10 cellular contexts compared by ENCODE assay signal in the genomic region with DNA sequence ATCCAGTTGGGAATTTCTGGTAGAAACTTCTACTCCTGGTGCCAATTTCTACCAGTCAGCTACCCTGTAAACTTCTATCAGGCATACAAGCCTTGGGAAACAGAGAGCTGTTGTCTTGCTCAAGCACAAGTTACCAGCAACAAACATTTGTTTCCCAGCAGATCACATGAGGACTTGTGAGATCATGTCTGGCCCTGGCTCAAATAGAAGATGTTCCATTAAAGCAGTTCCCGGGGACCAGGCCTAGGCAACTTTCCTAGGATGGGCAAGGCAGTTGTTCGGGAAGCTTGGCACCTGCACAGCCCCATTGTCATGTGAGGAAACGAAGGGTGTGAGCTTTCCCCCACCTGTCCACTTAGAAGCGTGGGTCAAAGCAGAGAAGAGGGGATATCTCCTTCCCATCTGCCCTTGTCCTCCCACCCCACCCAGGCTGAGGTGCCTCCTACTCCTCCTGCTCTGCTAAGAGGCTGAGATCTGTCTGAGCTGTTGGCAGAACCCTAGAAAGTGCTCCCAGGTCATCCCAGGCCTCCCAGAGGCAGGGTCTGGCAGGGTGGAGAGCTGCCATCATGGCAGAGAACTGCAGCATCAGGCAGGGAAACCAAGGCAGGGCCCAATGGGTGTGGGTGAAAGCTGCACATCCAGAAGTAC. TPM values are rescaled to one million over a fixed set of nuclear protein-coding genes. Genes with fewer than 3 reads are reported as not detected.
DNase-seq lines count a peak whose midpoint lies in the region; ATAC-seq and TF ChIP-seq lines count a peak whose summit lies in the region.
"Had no signal": no experiment of that assay in that cellular context is flagged by ENCODE, and none has a peak within 500 bp of the region (broad histone marks: within the 10 kb centered on the region; RNA-seq: fewer than 3 reads in every experiment).

No MANE protein-coding gene starts in this region.

- no peak for TF ChIP-seq POLR2A in adrenal gland (IDR thresholded peaks at IDR 0.05)
- no peak for TF ChIP-seq POLR2A in heart left ventricle (IDR thresholded peaks at IDR 0.05)

- H3K27ac ChIP-seq in adrenal gland (peak overlapping the region; percentile 80 to 98 (median 91)), heart left ventricle (peak overlapping the region; percentile 83 to 95 (median 91))

- WGBS in adrenal gland, 4 donors: 54 to 66% (median 60%) methylated on average over 4 of the region's 4 CpGs
- 17 to 31% (median 23%) methylated on average over 4 of the region's 4 CpGs for WGBS in heart left ventricle, 4 donors

- peak; percentile 11 for DNase-seq in EL
- DNase-seq in adrenal gland: peak; percentile 50 to 87 (median 82)
- DNase-seq in heart left ventricle: peak; percentile 43 to 72 (median 66)
- peak; percentile 79 for DNase-seq in sciatic nerve (ENCODE audit: low spot score)
- DNase-seq in stimulated activated naive CD8-positive, alpha-beta T cell treated with anti-CD3 and anti-CD28 coated beads, Interleukin-15, amount 100 ng/mL, for 72 hours: no peak
- no peak for DNase-seq in NCI-H1092 (lab: John Stamatoyannopoulos, UW)
- DNase-seq in activated gamma-delta T cell (lab: John Stamatoyannopoulos, UW): no peak
- DNase-seq: activated gamma-delta T cell treated with Interleukin-2 at 50 U/mL for 16 hours, MM.1S had no signal

- H3K36me3 ChIP-seq in adrenal gland (replicated peaks in 1 of 2) (no peaks in the 10 kb centered on the region), heart left ventricle (no peaks in the 10 kb centered on the region)

- H3K4me3 ChIP-seq in adrenal gland (no peak overlapping the region), heart left ventricle (no peak overlapping the region)

- peak; percentile 70 to 88 (median 84) for ATAC-seq in heart left ventricle
- peak; percentile 92 for ATAC-seq in sciatic nerve
- no peak for ATAC-seq in activated T-helper 17 cell treated with anti-CD3 and anti-CD28 coated beads, Interleukin-2, amount 50 U/mL, for 72 hours (replicated peaks)
- ATAC-seq in stimulated activated naive CD8-positive, alpha-beta T cell treated with anti-CD3 and anti-CD28 coated beads, Interleukin-15, amount 100 ng/mL, for 72 hours: no peak

- H3K9me3 ChIP-seq in adrenal gland (replicated peaks in 1 of 3): no peaks in the 10 kb centered on the region
- H3K9me3 ChIP-seq in heart left ventricle: no peaks in the 10 kb centered on the region

- TF ChIP-seq CTCF in adrenal gland (IDR thresholded peaks at IDR 0.05) (no peak), heart left ventricle (IDR thresholded peaks at IDR 0.05) (no peak)

- no peaks in the 10 kb centered on the region for H3K27me3 Mint-ChIP-seq in activated T-helper 17 cell treated with anti-CD3 and anti-CD28 coated beads, Interleukin-2, amount 50 U/mL, for 72 hours
- no peaks in the 10 kb centered on the region for H3K27me3 Mint-ChIP-seq in stimulated activated naive CD8-positive, alpha-beta T cell treated with anti-CD3 and anti-CD28 coated beads, Interleukin-15, amount 100 ng/mL, for 72 hours

- no peak overlapping the region for H3K4me3 Mint-ChIP-seq in activated T-helper 17 cell treated with anti-CD3 and anti-CD28 coated beads, Interleukin-2, amount 50 U/mL, for 72 hours
- no peak overlapping the region for H3K4me3 Mint-ChIP-seq in stimulated activated naive CD8-positive, alpha-beta T cell treated with anti-CD3 and anti-CD28 coated beads, Interleukin-15, amount 100 ng/mL, for 72 hours

- no peaks in the 10 kb centered on the region for H3K36me3 Mint-ChIP-seq in activated T-helper 17 cell treated with anti-CD3 and anti-CD28 coated beads, Interleukin-2, amount 50 U/mL, for 72 hours (ENCODE audit: low read depth)

- H3K27ac Mint-ChIP-seq in activated T-helper 17 cell treated with anti-CD3 and anti-CD28 coated beads, Interleukin-2, amount 50 U/mL, for 72 hours: no peak overlapping the region
- H3K27ac Mint-ChIP-seq in stimulated activated naive CD8-positive, alpha-beta T cell treated with anti-CD3 and anti-CD28 coated beads, Interleukin-15, amount 100 ng/mL, for 72 hours: no peak overlapping the region

- intact Hi-C loops in adrenal gland (cut with DNase I): no loop called here
- intact Hi-C loops in heart left ventricle (cut with DNase I): loop anchor here in 1 of 10 donors (10.0 kb wide), 1 partner anchor 63 kb away; no protein-coding TSS in a partner anchor
- intact Hi-C loops in sciatic nerve (cut with DNase I): no loop called here

- no peaks in the 10 kb centered on the region for H3K9me3 Mint-ChIP-seq in activated T-helper 17 cell treated with anti-CD3 and anti-CD28 coated beads, Interleukin-2, amount 50 U/mL, for 72 hours
- no peaks in the 10 kb centered on the region for H3K9me3 Mint-ChIP-seq in stimulated activated naive CD8-positive, alpha-beta T cell treated with anti-CD3 and anti-CD28 coated beads, Interleukin-15, amount 100 ng/mL, for 72 hours

- H3K4me1 Mint-ChIP-seq in activated T-helper 17 cell treated with anti-CD3 and anti-CD28 coated beads, Interleukin-2, amount 50 U/mL, for 72 hours: peaks cover 14% of the 10 kb centered on the region
- H3K4me1 Mint-ChIP-seq in stimulated activated naive CD8-positive, alpha-beta T cell treated with anti-CD3 and anti-CD28 coated beads, Interleukin-15, amount 100 ng/mL, for 72 hours: peaks cover 15% of the 10 kb centered on the region

- H3K27me3 ChIP-seq in adrenal gland: no peaks in the 10 kb centered on the region
- H3K27me3 ChIP-seq in heart left ventricle: no peaks in the 10 kb centered on the region

- H3K4me1 ChIP-seq in adrenal gland (replicated peaks in 1 of 2) (peaks cover 22 to 28% of the 10 kb centered on the region in 2 donors), heart left ventricle (peaks cover 0 to 51% (median 25%) of the 10 kb centered on the region in 12 donors)

RNA-seq across cellular contexts. Expression of a gene that starts 11.2 kb away (rescaled TPM):
- total RNA-seq in adrenal gland (1 to 10 TPM in 1 of 8 donors, under 1 TPM in 2, not detected in 5; 0.28 to 1.3 (median 0.36) TPM), heart left ventricle (under 1 TPM in 1 of 9 donors, not detected in 8; 0.32 TPM), sciatic nerve (not detected)
- polyA plus RNA-seq in adrenal gland (under 1 TPM in 1 of 3 donors, not detected in 2; 0.10 TPM), heart left ventricle (not detected)
- not detected for total RNA-seq in activated T-helper 17 cell treated with anti-CD3 and anti-CD28 coated beads, Interleukin-2, amount 50 U/mL, for 72 hours

RNA-seq across cellular contexts. Expression of a gene that starts 20.5 kb away (rescaled TPM):
- total RNA-seq in adrenal gland (1 to 10 TPM in 6 of 8 donors, under 1 TPM in 1, not detected in 1; 0.21 to 4.0 (median 2.1) TPM), heart left ventricle (1 to 10 TPM in 1 of 9 donors, under 1 TPM in 3, not detected in 5; 0.19 to 1.1 (median 0.39) TPM), sciatic nerve (0.76 TPM)
- polyA plus RNA-seq in adrenal gland (under 1 TPM; 0.09 to 0.98 (median 0.56) TPM), heart left ventricle (under 1 TPM in 1 of 2 donors, not detected in 1; 0.04 TPM)
- total RNA-seq in activated T-helper 17 cell treated with anti-CD3 and anti-CD28 coated beads, Interleukin-2, amount 50 U/mL, for 72 hours: not detected

Comparison
In these comparisons a context has a peak if more than half of its experiments do, and no peak if none do; other contexts are left out.
1. DNase-seq: peak in EL (single experiment), adrenal gland (7 of 7), heart left ventricle (5 of 5) and sciatic nerve (single experiment); none in stimulated activated naive CD8-positive, alpha-beta T cell treated with anti-CD3 and anti-CD28 coated beads, Interleukin-15, amount 100 ng/mL, for 72 hours (0 of 2), NCI-H1092 (single experiment) and activated gamma-delta T cell (single experiment).
2. ATAC-seq: peak in heart left ventricle (4 of 4) and sciatic nerve (single experiment); none in activated T-helper 17 cell treated with anti-CD3 and anti-CD28 coated beads, Interleukin-2, amount 50 U/mL, for 72 hours (single experiment) and stimulated activated naive CD8-positive, alpha-beta T cell treated with anti-CD3 and anti-CD28 coated beads, Interleukin-15, amount 100 ng/mL, for 72 hours (single experiment).